Comparison of ENCODE assay signal across 17 cellular contexts in the genomic region with DNA sequence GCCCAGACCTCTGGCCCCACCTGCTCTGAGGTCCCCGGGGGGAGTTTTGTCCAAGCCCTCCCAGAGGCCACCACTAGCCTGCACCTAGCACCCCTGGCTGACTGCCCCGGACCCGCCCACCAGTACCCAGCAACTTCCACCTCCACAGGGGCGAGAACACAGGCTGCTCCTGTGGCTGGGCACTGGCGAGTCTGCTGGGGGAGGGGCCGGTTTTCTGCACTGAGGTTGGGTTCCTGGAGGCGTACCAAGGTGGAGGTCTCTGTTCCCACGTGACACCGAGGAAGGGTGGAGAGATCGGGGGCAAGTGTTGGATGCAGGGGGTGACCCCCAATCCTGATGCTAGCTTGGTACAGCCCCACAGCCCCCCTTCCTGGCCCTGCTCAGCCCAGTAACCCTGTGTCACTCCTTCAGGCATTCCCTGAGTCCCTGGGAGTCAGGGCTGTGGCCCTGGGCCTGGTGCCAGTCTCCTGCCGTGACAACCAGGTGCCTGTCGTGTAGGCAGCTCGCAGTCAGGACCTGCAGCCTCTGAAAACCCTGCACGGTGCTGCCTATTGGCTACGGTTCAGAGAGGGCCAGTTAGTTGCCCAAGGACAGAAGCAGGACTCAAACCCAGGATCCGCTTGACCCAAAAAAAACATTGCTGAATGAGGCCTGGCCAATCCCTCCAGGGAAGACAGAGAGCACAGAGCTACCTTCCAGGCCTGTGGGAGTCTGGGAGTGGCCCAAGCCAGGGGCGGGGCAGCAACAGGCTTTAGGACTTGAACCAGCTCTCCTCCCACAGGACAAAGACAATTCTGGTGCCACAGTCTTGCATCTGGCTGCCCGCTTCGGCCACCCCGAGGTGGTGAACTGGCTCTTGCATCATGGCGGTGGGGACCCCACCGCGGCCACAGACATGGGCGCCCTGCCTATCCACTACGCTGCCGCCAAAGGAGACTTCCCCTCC. TPM values are rescaled to one million over a fixed set of nuclear protein-coding genes. Genes with fewer than 3 reads are reported as not detected.
DNase-seq lines count a peak whose midpoint lies in the region; ATAC-seq, FAIRE-seq and TF ChIP-seq lines count a peak whose summit lies in the region.
"Had no signal": no experiment of that assay in that cellular context is flagged by ENCODE, and none has a peak within 500 bp of the region (broad histone marks: within the 10 kb centered on the region; RNA-seq: fewer than 3 reads in every experiment).

No MANE protein-coding gene starts in this region.

- FAIRE-seq in urothelium cell line (lab: Jason Lieb, UNC), result peak; percentile 17

- intact Hi-C loops in Panc1 (cut with micrococcal nuclease; ENCODE audit: unreplicated experiment) (no loop called here), left ventricle myocardium superior (cut with micrococcal nuclease) (no loop called here)

- CTCF ChIA-PET in Panc1 (lab: Charles Lee), result interaction anchor here (1.6 kb wide), 1 partner anchor 10 kb away, joined by 35 read pairs; no protein-coding TSS in a partner anchor

- ATAC-seq in Panc1, result peak; percentile 14; the same call in 1 of the 2 replicates
- no peak for ATAC-seq in left ventricle myocardium superior
- ATAC-seq: stimulated activated effector memory CD8-positive, alpha-beta T cell treated with anti-CD3 and anti-CD28 coated beads, Interleukin-12 subunit alpha, Interleukin-12 subunit beta, amount 100 ng/mL, for 72 hours had no signal

- DNase-seq in NCI-H2196 (lab: John Stamatoyannopoulos, UW; ENCODE audit: unreplicated experiment) (peak; percentile 35), NCI-H2196 treated with DMSO at 0.1 percent for 48 hours (lab: John Stamatoyannopoulos, UW; ENCODE audit: unreplicated experiment) (no peak), Panc1 (ENCODE audit: low read depth, low spot score) (no peak), epithelial cell of prostate (ENCODE audit: low read depth, low spot score) (no peak), urothelium cell line (ENCODE audit: low spot score) (no peak), left ventricle myocardium superior (no peak), NCI-H524 treated with DMSO at 0.1 percent for 48 hours (lab: John Stamatoyannopoulos, UW) (no peak)
- DNase-seq in activated effector memory CD4-positive, alpha-beta T cell treated with Interleukin-2 at 50 U/mL for 16 hours, result no peak
- DNase-seq: activated naive CD4-positive, alpha-beta T cell treated with anti-CD3 and anti-CD28 coated beads, Interleukin-2, amount 50 U/mL, for 16 hours; CD8-positive, alpha-beta memory T cell; hypothalamus; MM.1S; NCI-H187; trophoblast cell had no signal

- POLR2A ChIA-PET in Panc1 (lab: Charles Lee), result interaction anchor here (0.7 kb wide), 1 partner anchor 140 kb away, joined by 3 read pairs; no protein-coding TSS in a partner anchor

- no peaks in the 10 kb centered on the region for H3K27me3 ChIP-seq in Panc1 (ENCODE audit: control insufficient read depth, insufficient read depth, low read length)

- BruUV-seq in Panc1 (replicated peaks; lab: Mats Ljungman, UMichigan), result no TSS peak

- no peak for TF ChIP-seq CTCF in Panc1 (IDR thresholded peaks at IDR 0.05)

- H3K9me3 ChIP-seq in Panc1 (ENCODE audit: control insufficient read depth, insufficient read depth, low read depth, low read length), result no peaks in the 10 kb centered on the region

- no peak overlapping the region for H3K4me3 ChIP-seq in Panc1 (ENCODE audit: low read depth in 2 of 2, low read length in 2 of 2)
- H3K4me3 ChIP-seq: smooth muscle cell had no signal

- H3K4me1 ChIP-seq in Panc1 (ENCODE audit: control insufficient read depth, insufficient read depth, low read length), result peaks cover 26% of the 10 kb centered on the region

- in situ Hi-C loops in Panc1 (cut with HindIII; ENCODE audit: low pct_unique_long_range_greater_than_20kb, low sequenced_read_pairs), result no loop called here

- H3K27ac ChIP-seq in Panc1 (ENCODE audit: low read length) (no peak overlapping the region), epithelial cell of prostate (peak overlapping the region; percentile 9)
- H3K27ac ChIP-seq: parathyroid adenoma had no signal

- no peaks in the 10 kb centered on the region; the same call in 1 of the 2 replicates for H3K36me3 ChIP-seq in Panc1 (ENCODE audit: control insufficient read depth, insufficient read depth, low read length)

RNA-seq across cellular contexts. Expression of a gene that starts 3.1 kb away (rescaled TPM):
- 8.5 TPM for total RNA-seq in Panc1 (2021; ENCODE audit: unreplicated experiment)
- 13.6 TPM for polyA plus RNA-seq in Panc1 (2012; ENCODE audit: insufficient read length)
- 0.77 TPM for total RNA-seq in left ventricle myocardium superior
- total RNA-seq: smooth muscle cell had no signal

RNA-seq across cellular contexts. Expression of a gene that starts 8.0 kb away (rescaled TPM):
- total RNA-seq in Panc1 (2021; ENCODE audit: unreplicated experiment), result 11.1 TPM
- polyA plus RNA-seq in Panc1 (2012; ENCODE audit: insufficient read length), result 18.8 TPM
- not detected for total RNA-seq in left ventricle myocardium superior
- polyA plus RNA-seq: CD8-positive, alpha-beta memory T cell had no signal

RNA-seq across cellular contexts. Expression of a gene that starts 34.2 kb away (rescaled TPM):
- total RNA-seq in Panc1 (2021; ENCODE audit: unreplicated experiment), result 120 TPM
- polyA plus RNA-seq in Panc1 (2012; ENCODE audit: insufficient read length), result 194 TPM
- 7.8 TPM for total RNA-seq in left ventricle myocardium superior

RNA-seq across cellular contexts. Expression of a gene that starts 38.3 kb away (rescaled TPM):
- 7.0 TPM for total RNA-seq in Panc1 (2021; ENCODE audit: unreplicated experiment)
- 14.2 TPM for polyA plus RNA-seq in Panc1 (2012; ENCODE audit: insufficient read length)
- 10.8 TPM for total RNA-seq in left ventricle myocardium superior

Comparison
In these comparisons a context has a peak if more than half of its experiments do, and no peak if none do; other contexts are left out.
1. RNA of a gene that starts 8.0 kb away (total RNA-seq): 11.1 TPM in Panc1 (single experiment); not detected in left ventricle myocardium superior (single experiment); every median in the first group is over 10 times any median in the second.
2. RNA of a gene that starts 34.2 kb away (total RNA-seq): 120 TPM in Panc1 (single experiment); 7.8 TPM in left ventricle myocardium superior (single experiment); every median in the first group is over 10 times any median in the second.